ENCODE assay signal across 36 cellular contexts in the genomic region with DNA sequence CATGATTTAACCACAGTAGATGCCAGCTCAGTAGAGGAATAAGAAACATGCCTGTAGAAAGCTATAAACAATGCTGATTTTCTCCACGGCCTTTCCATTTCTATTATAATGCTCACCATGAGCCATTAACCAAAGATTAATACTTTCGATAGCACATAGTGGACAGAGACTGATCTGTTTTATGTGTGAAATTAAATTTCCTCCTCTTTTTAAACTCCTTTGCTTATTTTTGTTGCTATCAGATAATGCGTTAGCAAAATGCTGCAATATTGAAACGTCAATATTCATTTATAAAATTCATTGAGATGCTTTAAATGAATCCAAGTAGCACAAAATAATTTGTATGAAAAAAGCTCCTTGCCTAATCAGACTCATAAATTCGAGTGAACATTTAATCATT.
"Had no signal": no experiment of that assay in that cellular context is flagged by ENCODE, and none has a peak within 500 bp of the region (broad histone marks: within the 10 kb centered on the region; RNA-seq: fewer than 3 reads in every experiment).

No MANE protein-coding gene starts in this region.

- H3K27ac Mint-ChIP-seq: activated B cell treated with CpG ODN at 0.5 μM for 24 hours; activated CD4-positive, alpha-beta memory T cell treated with anti-CD3 and anti-CD28 coated beads for 36 hours; activated CD4-positive, alpha-beta T cell treated with anti-CD3 and anti-CD28 coated beads, Interleukin-2, amount 10 ng/mL, durations not matched to agents 24 days and 14 days; activated CD8-positive, alpha-beta T cell treated with anti-CD3 and anti-CD28 coated beads for 36 hours; activated naive CD4-positive, alpha-beta T cell treated with anti-CD3 and anti-CD28 coated beads for 36 hours; activated naive CD4-positive, alpha-beta T cell treated with anti-CD3 and anti-CD28 coated beads, Interleukin-2, amount 50 U/mL, for 72 hours; activated naive CD8-positive, alpha-beta T cell treated with anti-CD3 and anti-CD28 coated beads for 36 hours; activated T-cell treated with anti-CD3 and anti-CD28 coated beads, Interleukin-2, amount 50 U/mL, for 72 hours; activated T-helper 1 cell treated with anti-CD3 and anti-CD28 coated beads, Interleukin-12 subunit alpha, Interleukin-12 subunit beta, Interleukin-2, Interleukin-4 antibody, amounts not matched to agents 30 ng/mL and 10 ng/mL and 1 ng/mL, durations not matched to agents 14 hours and 24 hours and 36 hours; activated T-helper 17 cell treated with anti-CD3 and anti-CD28 coated beads, Interleukin-2, amount 50 U/mL, for 72 hours; T-helper 2 cell treated with Interferon-gamma antibody and Interleukin-4, amounts not matched to agents 5 μg/mL and 100 μg/mL, for 36 hours had no signal

- H3K27me3 ChIP-seq: adrenal gland, body of pancreas, brain microvascular endothelial cell, breast epithelium had no signal

- DNase-seq: activated B cell treated with CpG ODN at 0.5 μM for 24 hours; activated CD4-positive, alpha-beta memory T cell treated with anti-CD3 and anti-CD28 coated beads for 36 hours; activated CD4-positive, alpha-beta T cell treated with anti-CD3 and anti-CD28 coated beads for 4 hours; activated CD4-positive, alpha-beta T cell treated with anti-CD3 and anti-CD28 coated beads, Interleukin-2, amount 10 ng/mL, durations not matched to agents 24 days and 14 days; activated CD4-positive, alpha-beta T cell treated with anti-CD3 and anti-CD28 coated beads, Interleukin-2, amount 50 U/mL, for 1 hour; activated CD4-positive, alpha-beta T cell treated with anti-CD3 and anti-CD28 coated beads, Interleukin-2, amount 50 U/mL, for 4 hours; activated CD4-positive, CD25-positive, alpha-beta regulatory T cell treated with anti-CD3 and anti-CD28 coated beads, Interleukin-2, amount 50 U/mL, for 72 hours; activated CD8-positive, alpha-beta memory T cell treated with anti-CD3 and anti-CD28 coated beads, Interleukin-2, amount 50 U/mL, for 4 hours; activated CD8-positive, alpha-beta T cell treated with anti-CD3 and anti-CD28 coated beads for 36 hours; activated effector memory CD4-positive, alpha-beta T cell treated with anti-CD3 and anti-CD28 coated beads, Interleukin-2, amount 50 U/mL, for 16 hours; activated gamma-delta T cell treated with Interleukin-2 at 50 U/mL for 16 hours; activated naive CD4-positive, alpha-beta T cell; activated naive CD4-positive, alpha-beta T cell treated with anti-CD3 and anti-CD28 coated beads for 36 hours; activated naive CD4-positive, alpha-beta T cell treated with anti-CD3 and anti-CD28 coated beads, Interleukin-2, amount 50 U/mL, for 16 hours; activated naive CD8-positive, alpha-beta T cell treated with anti-CD3 and anti-CD28 coated beads for 36 hours; activated T-cell treated with anti-CD3 and anti-CD28 coated beads for 4 hours; activated T-cell treated with anti-CD3 and anti-CD28 coated beads, Interleukin-2, amount 50 U/mL, for 1 hour; activated T-cell treated with anti-CD3 and anti-CD28 coated beads, Interleukin-2, amount 50 U/mL, for 4 hours; activated T-cell treated with anti-CD3 and anti-CD28 coated beads, Interleukin-2, amount 50 U/mL, for 72 hours; adrenal gland; amniotic stem cell; aorta; body of pancreas; brain microvascular endothelial cell; central memory CD4-positive, alpha-beta T cell; T-helper 9 cell had no signal

- H3K36me3 ChIP-seq: adrenal gland, brain microvascular endothelial cell, breast epithelium had no signal

- H3K4me1 Mint-ChIP-seq: activated CD4-positive, alpha-beta T cell treated with anti-CD3 and anti-CD28 coated beads, Interleukin-2, amount 10 ng/mL, durations not matched to agents 24 days and 14 days; activated T-helper 17 cell treated with anti-CD3 and anti-CD28 coated beads, Interleukin-2, amount 50 U/mL, for 72 hours had no signal

- FAIRE-seq: astrocyte, colon, TTC549 had no signal

- H3K4me3 Mint-ChIP-seq: activated B cell treated with CpG ODN at 0.5 μM for 24 hours; activated CD4-positive, alpha-beta memory T cell treated with anti-CD3 and anti-CD28 coated beads for 36 hours; activated CD4-positive, alpha-beta T cell treated with anti-CD3 and anti-CD28 coated beads, Interleukin-2, amount 10 ng/mL, durations not matched to agents 24 days and 14 days; activated CD8-positive, alpha-beta T cell treated with anti-CD3 and anti-CD28 coated beads for 36 hours; activated naive CD4-positive, alpha-beta T cell treated with anti-CD3 and anti-CD28 coated beads for 36 hours; activated naive CD8-positive, alpha-beta T cell treated with anti-CD3 and anti-CD28 coated beads for 36 hours; activated T-cell treated with anti-CD3 and anti-CD28 coated beads, Interleukin-2, amount 50 U/mL, for 4 hours; activated T-cell treated with anti-CD3 and anti-CD28 coated beads, Interleukin-2, amount 50 U/mL, for 72 hours; activated T-helper 1 cell treated with anti-CD3 and anti-CD28 coated beads, Interleukin-12 subunit alpha, Interleukin-12 subunit beta, Interleukin-2, Interleukin-4 antibody, amounts not matched to agents 30 ng/mL and 10 ng/mL and 1 ng/mL, durations not matched to agents 14 hours and 24 hours and 36 hours; activated T-helper 17 cell treated with anti-CD3 and anti-CD28 coated beads, Interleukin-2, amount 50 U/mL, for 72 hours; T-helper 2 cell treated with Interferon-gamma antibody and Interleukin-4, amounts not matched to agents 5 μg/mL and 100 μg/mL, for 36 hours had no signal

- H3K9me3 Mint-ChIP-seq: activated CD4-positive, alpha-beta T cell treated with anti-CD3 and anti-CD28 coated beads, Interleukin-2, amount 10 ng/mL, durations not matched to agents 24 days and 14 days; activated T-helper 17 cell treated with anti-CD3 and anti-CD28 coated beads, Interleukin-2, amount 50 U/mL, for 72 hours had no signal

- H3K9me3 ChIP-seq: adrenal gland, body of pancreas, breast epithelium had no signal

- H3K4me1 ChIP-seq: adrenal gland, body of pancreas, breast epithelium had no signal

- H3K27ac ChIP-seq: adrenal gland, body of pancreas, brain microvascular endothelial cell, breast epithelium, coronary artery, VCaP had no signal

- H3K4me3 ChIP-seq: adrenal gland, body of pancreas, breast epithelium, coronary artery had no signal

- H3K27me3 Mint-ChIP-seq: activated B cell treated with CpG ODN at 0.5 μM for 24 hours; activated CD4-positive, alpha-beta memory T cell treated with anti-CD3 and anti-CD28 coated beads for 36 hours; activated CD4-positive, alpha-beta T cell treated with anti-CD3 and anti-CD28 coated beads, Interleukin-2, amount 10 ng/mL, durations not matched to agents 24 days and 14 days; activated CD8-positive, alpha-beta T cell treated with anti-CD3 and anti-CD28 coated beads for 36 hours; activated naive CD8-positive, alpha-beta T cell treated with anti-CD3 and anti-CD28 coated beads for 36 hours; activated T-helper 17 cell treated with anti-CD3 and anti-CD28 coated beads, Interleukin-2, amount 50 U/mL, for 72 hours had no signal

- ATAC-seq: activated CD8-positive, alpha-beta T cell treated with anti-CD3 and anti-CD28 coated beads for 36 hours; activated naive CD4-positive, alpha-beta T cell treated with anti-CD3 and anti-CD28 coated beads, Interleukin-2, amount 50 U/mL, for 72 hours; activated T-cell treated with anti-CD3 and anti-CD28 coated beads, Interleukin-2, amount 50 U/mL, for 4 hours; activated T-cell treated with anti-CD3 and anti-CD28 coated beads, Interleukin-2, amount 50 U/mL, for 72 hours; activated T-helper 17 cell treated with anti-CD3 and anti-CD28 coated beads, Interleukin-2, amount 50 U/mL, for 72 hours; body of pancreas had no signal

- H3K36me3 Mint-ChIP-seq: activated CD4-positive, alpha-beta memory T cell treated with anti-CD3 and anti-CD28 coated beads for 36 hours; activated naive CD4-positive, alpha-beta T cell treated with anti-CD3 and anti-CD28 coated beads, Interleukin-2, amount 50 U/mL, for 72 hours had no signal
